10 cellular contexts compared by ENCODE assay signal in genomic region chr6:105835373-105835772, GRCh38.
DNase-seq lines count a peak whose midpoint lies in the region; ATAC-seq and TF ChIP-seq lines count a peak whose summit lies in the region.
"Had no signal": no experiment of that assay in that cellular context is flagged by ENCODE, and none has a peak within 500 bp of the region (broad histone marks: within the 10 kb centered on the region; RNA-seq: fewer than 3 reads in every experiment).

No MANE protein-coding gene starts in this region.

- H3K4me3 ChIP-seq in AG04449 (ENCODE audit: low read depth, low read length) (no peak overlapping the region), fibroblast of villous mesenchyme (ENCODE audit: low read depth, low read length) (no peak overlapping the region)

- TF ChIP-seq CTCF in AG04449 (IDR thresholded peaks at IDR 0.05; ENCODE audit: insufficient read depth, low read length, missing control alignments) (peak; percentile 39), GM12872 (IDR thresholded peaks at IDR 0.05; ENCODE audit: insufficient read depth, low read depth, low read length) (peak; percentile 62), fibroblast of villous mesenchyme (IDR thresholded peaks at IDR 0.05; ENCODE audit: insufficient read depth, low read depth, low read length) (peak; percentile 70)

- DNase-seq in AG04449 (ENCODE audit: low read depth, low spot score) (no peak), RPMI7951 (ENCODE audit: low read depth) (peak; percentile 69), fibroblast of villous mesenchyme (ENCODE audit: low read depth) (peak; percentile 70), midbrain (lab: John Stamatoyannopoulos, UW) (no peak)
- DNase-seq: amniotic stem cell, NCI-H1930 had no signal

- CTCF ChIA-PET in AG04449 (lab: Yijun Ruan, JAX): interaction anchor here (2.2 kb wide), 1 partner anchor 11 kb away, joined by 10 read pairs; no protein-coding TSS in a partner anchor

- ATAC-seq in HG03039 (IDR thresholded peaks at IDR 0.05; ENCODE audit: unreplicated experiment) (no peak), GM18870 (IDR thresholded peaks at IDR 0.05; ENCODE audit: unreplicated experiment) (no peak), HG03097 (IDR thresholded peaks at IDR 0.05; ENCODE audit: low FRiP score, unreplicated experiment) (no peak)

- POLR2A ChIA-PET in AG04449 (lab: Yijun Ruan, JAX): no interaction called here

Comparison
In these comparisons a context has a peak if more than half of its experiments do, and no peak if none do; other contexts are left out.
1. DNase-seq: peak in RPMI7951 (single experiment) and fibroblast of villous mesenchyme (single experiment); none in AG04449 (single experiment) and midbrain (single experiment).
2. Peak in every context shown above with its lines, with median percentiles within 50 percentile points of each other: CTCF ChIP-seq.